Comparison of ENCODE assay signal across 22 cellular contexts in the genomic region with DNA sequence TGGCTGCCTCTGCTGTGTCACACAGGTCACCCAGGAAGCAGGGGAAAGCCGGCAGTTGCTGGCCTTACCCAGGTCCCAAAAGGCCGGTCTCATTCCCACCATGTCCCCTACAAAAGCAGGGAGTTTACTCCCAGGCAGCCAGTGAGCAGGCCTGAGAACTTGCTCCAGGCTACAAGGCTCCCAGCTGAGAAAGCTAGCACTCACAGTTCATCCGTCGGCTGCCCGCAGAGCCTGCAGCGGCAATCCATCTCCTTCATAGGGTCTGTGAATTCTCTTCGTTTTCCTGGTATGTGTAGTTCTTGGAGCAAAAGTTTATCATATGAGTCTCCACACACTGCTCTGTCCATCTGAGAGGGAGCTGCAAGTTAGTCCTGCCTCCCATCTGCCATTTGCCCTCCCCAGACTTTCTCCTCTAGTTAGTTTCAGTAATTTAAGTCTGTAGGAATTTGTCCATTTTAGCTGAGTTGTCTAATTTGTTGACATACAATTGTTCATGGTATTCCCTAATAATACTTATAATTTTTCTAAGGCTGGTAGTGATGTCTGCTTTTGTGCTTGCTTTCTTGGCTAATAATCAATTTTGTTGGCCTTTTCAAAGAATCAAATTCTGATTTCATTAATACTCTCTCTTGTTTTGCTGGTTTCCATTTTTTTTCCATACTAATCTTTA.
"Had no signal": no experiment of that assay in that cellular context is flagged by ENCODE, and none has a peak within 500 bp of the region (broad histone marks: within the 10 kb centered on the region; RNA-seq: fewer than 3 reads in every experiment).

No MANE protein-coding gene starts in this region.

- H3K9me3 ChIP-seq: neutrophil had no signal

- H3K4me3 ChIP-seq: dorsolateral prefrontal cortex, lung, sigmoid colon, spleen, tibial artery, uterus had no signal

- H3K27ac Mint-ChIP-seq: brain; natural killer cell; stimulated activated memory B cell treated with anti-CD40 and anti-IgM and Interleukin-4, amounts not matched to agents 10 μg/mL and 1 μg/mL and 100 μg/mL, for 72 hours had no signal

- FAIRE-seq: keratinocyte had no signal

- H3K4me1 Mint-ChIP-seq: brain; natural killer cell; stimulated activated memory B cell treated with anti-CD40 and anti-IgM and Interleukin-4, amounts not matched to agents 10 μg/mL and 1 μg/mL and 100 μg/mL, for 72 hours had no signal

- H3K27me3 ChIP-seq: dorsolateral prefrontal cortex, neutrophil, sigmoid colon, spleen, tibial artery, uterus had no signal

- H3K27me3 Mint-ChIP-seq: stimulated activated memory B cell treated with anti-CD40 and anti-IgM and Interleukin-4, amounts not matched to agents 10 μg/mL and 1 μg/mL and 100 μg/mL, for 72 hours had no signal

- ATAC-seq: activated CD4-positive, CD25-positive, alpha-beta regulatory T cell treated with anti-CD3 and anti-CD28 coated beads, Interleukin-2, amount 50 U/mL, for 24 hours; left lobe of liver; natural killer cell; stimulated activated memory B cell treated with anti-CD40 and anti-IgM and Interleukin-4, amounts not matched to agents 10 μg/mL and 1 μg/mL and 100 μg/mL, for 72 hours had no signal

- H3K36me3 ChIP-seq: uterus had no signal

- DNase-seq: activated CD4-positive, alpha-beta T cell treated with anti-CD3 and anti-CD28 coated beads, Interleukin-2, amount 50 U/mL, for 4 hours; activated gamma-delta T cell treated with Interleukin-2 at 50 U/mL for 16 hours; caudate nucleus; dorsolateral prefrontal cortex; erythroblast; foreskin melanocyte; glutamatergic neuron; hypothalamus; natural killer cell; sigmoid colon; spleen; stimulated activated CD4-positive, alpha-beta T cell treated with anti-CD3 and anti-CD28 coated beads, Interleukin-4, amount 100 ng/mL, for 4 hours; tibial artery; uterus had no signal

- H3K27ac ChIP-seq: dorsolateral prefrontal cortex, neutrophil, parathyroid adenoma, sigmoid colon, spleen, tibial artery, uterus had no signal

- H3K4me1 ChIP-seq: parathyroid adenoma, sigmoid colon, spleen, tibial artery, uterus had no signal

- H3K4me3 Mint-ChIP-seq: brain; natural killer cell; stimulated activated memory B cell treated with anti-CD40 and anti-IgM and Interleukin-4, amounts not matched to agents 10 μg/mL and 1 μg/mL and 100 μg/mL, for 72 hours had no signal
